Comparison of ENCODE assay signal across 29 cellular contexts in genomic region chrX:29040160-29040559, GRCh38.
"Had no signal": no experiment of that assay in that cellular context is flagged by ENCODE, and none has a peak within 500 bp of the region (broad histone marks: within the 10 kb centered on the region; RNA-seq: fewer than 3 reads in every experiment).

No MANE protein-coding gene starts in this region.

- H3K36me3 Mint-ChIP-seq: activated naive CD8-positive, alpha-beta T cell had no signal

- H3K27me3 ChIP-seq: colonic mucosa had no signal

- H3K4me1 ChIP-seq: colonic mucosa had no signal

- H3K4me1 Mint-ChIP-seq: activated B cell treated with CpG ODN at 0.5 μM for 24 hours; activated T-helper 17 cell treated with anti-CD3 and anti-CD28 coated beads, Interleukin-2, amount 50 U/mL, for 72 hours; T-helper 17 cell had no signal

- H3K27ac ChIP-seq: colonic mucosa, WERI-Rb-1 had no signal

- H3K36me3 ChIP-seq: colonic mucosa, WERI-Rb-1 had no signal

- H3K27ac Mint-ChIP-seq: activated B cell treated with CpG ODN at 0.5 μM for 24 hours; activated CD8-positive, alpha-beta T cell treated with anti-CD3 and anti-CD28 coated beads for 36 hours; activated naive CD8-positive, alpha-beta T cell; activated T-helper 17 cell treated with anti-CD3 and anti-CD28 coated beads, Interleukin-2, amount 50 U/mL, for 72 hours; endodermal cell; T-helper 17 cell; T-helper 2 cell treated with Interferon-gamma antibody and Interleukin-4, amounts not matched to agents 5 μg/mL and 100 μg/mL, for 36 hours had no signal

- ATAC-seq: activated CD4-positive, CD25-positive, alpha-beta regulatory T cell treated with anti-CD3 and anti-CD28 coated beads, Interleukin-2, amount 50 U/mL, for 24 hours; activated CD8-positive, alpha-beta T cell treated with anti-CD3 and anti-CD28 coated beads for 36 hours; activated T-cell treated with anti-CD3 and anti-CD28 coated beads, Interleukin-2, amount 50 U/mL, for 4 hours; activated T-helper 17 cell treated with anti-CD3 and anti-CD28 coated beads, Interleukin-2, amount 50 U/mL, for 72 hours; esophagus mucosa; T-helper 17 cell had no signal

- H3K4me3 Mint-ChIP-seq: activated B cell treated with CpG ODN at 0.5 μM for 24 hours; activated CD8-positive, alpha-beta T cell treated with anti-CD3 and anti-CD28 coated beads for 36 hours; activated naive CD8-positive, alpha-beta T cell; activated T-cell treated with anti-CD3 and anti-CD28 coated beads, Interleukin-2, amount 50 U/mL, for 4 hours; activated T-helper 17 cell treated with anti-CD3 and anti-CD28 coated beads, Interleukin-2, amount 50 U/mL, for 72 hours; endodermal cell; T-helper 17 cell; T-helper 2 cell treated with Interferon-gamma antibody and Interleukin-4, amounts not matched to agents 5 μg/mL and 100 μg/mL, for 36 hours had no signal

- H3K27me3 Mint-ChIP-seq: activated B cell treated with CpG ODN at 0.5 μM for 24 hours; activated CD8-positive, alpha-beta T cell treated with anti-CD3 and anti-CD28 coated beads for 36 hours; activated naive CD8-positive, alpha-beta T cell; activated T-helper 17 cell treated with anti-CD3 and anti-CD28 coated beads, Interleukin-2, amount 50 U/mL, for 72 hours; T-helper 17 cell had no signal

- H3K4me3 ChIP-seq: colonic mucosa had no signal

- H3K9me3 ChIP-seq: colonic mucosa had no signal

- H3K9me3 Mint-ChIP-seq: activated B cell treated with CpG ODN at 0.5 μM for 24 hours; activated CD8-positive, alpha-beta T cell treated with anti-CD3 and anti-CD28 coated beads for 36 hours; activated T-cell treated with anti-CD3 and anti-CD28 coated beads, Interleukin-2, amount 50 U/mL, for 4 hours; activated T-helper 17 cell treated with anti-CD3 and anti-CD28 coated beads, Interleukin-2, amount 50 U/mL, for 72 hours; endodermal cell had no signal

- DNase-seq: activated B cell treated with CpG ODN at 0.5 μM for 24 hours; activated CD4-positive, alpha-beta T cell treated with anti-CD3 and anti-CD28 coated beads for 48 hours; activated CD4-positive, alpha-beta T cell treated with anti-CD3 and anti-CD28 coated beads, Interleukin-2, amount 50 U/mL, for 1 hour; activated CD4-positive, alpha-beta T cell treated with anti-CD3 and anti-CD28 coated beads, Interleukin-2, amount 50 U/mL, for 48 hours; activated CD8-positive, alpha-beta memory T cell treated with anti-CD3 and anti-CD28 coated beads for 24 hours; activated CD8-positive, alpha-beta T cell treated with anti-CD3 and anti-CD28 coated beads for 36 hours; activated effector memory CD4-positive, alpha-beta T cell treated with Interleukin-2 at 50 U/mL for 16 hours; activated gamma-delta T cell treated with Interleukin-2 at 50 U/mL for 16 hours; activated naive CD4-positive, alpha-beta T cell treated with anti-CD3 and anti-CD28 coated beads, Interleukin-2, amount 50 U/mL, for 16 hours; activated naive CD4-positive, alpha-beta T cell treated with Interleukin-2 at 50 U/mL for 16 hours; activated T-cell treated with anti-CD3 and anti-CD28 coated beads, Interleukin-2, amount 50 U/mL, for 4 hours; amniotic stem cell; anterior cingulate cortex; central memory CD4-positive, alpha-beta T cell; cerebellar nuclear complex; colonic mucosa; effector CD8-positive, alpha-beta T cell; endodermal cell; foreskin fibroblast; head of caudate nucleus; T-helper 1 cell; T-helper 17 cell; T1000; WERI-Rb-1 had no signal
